ENCODE assay signal across 11 cellular contexts in the genomic region with DNA sequence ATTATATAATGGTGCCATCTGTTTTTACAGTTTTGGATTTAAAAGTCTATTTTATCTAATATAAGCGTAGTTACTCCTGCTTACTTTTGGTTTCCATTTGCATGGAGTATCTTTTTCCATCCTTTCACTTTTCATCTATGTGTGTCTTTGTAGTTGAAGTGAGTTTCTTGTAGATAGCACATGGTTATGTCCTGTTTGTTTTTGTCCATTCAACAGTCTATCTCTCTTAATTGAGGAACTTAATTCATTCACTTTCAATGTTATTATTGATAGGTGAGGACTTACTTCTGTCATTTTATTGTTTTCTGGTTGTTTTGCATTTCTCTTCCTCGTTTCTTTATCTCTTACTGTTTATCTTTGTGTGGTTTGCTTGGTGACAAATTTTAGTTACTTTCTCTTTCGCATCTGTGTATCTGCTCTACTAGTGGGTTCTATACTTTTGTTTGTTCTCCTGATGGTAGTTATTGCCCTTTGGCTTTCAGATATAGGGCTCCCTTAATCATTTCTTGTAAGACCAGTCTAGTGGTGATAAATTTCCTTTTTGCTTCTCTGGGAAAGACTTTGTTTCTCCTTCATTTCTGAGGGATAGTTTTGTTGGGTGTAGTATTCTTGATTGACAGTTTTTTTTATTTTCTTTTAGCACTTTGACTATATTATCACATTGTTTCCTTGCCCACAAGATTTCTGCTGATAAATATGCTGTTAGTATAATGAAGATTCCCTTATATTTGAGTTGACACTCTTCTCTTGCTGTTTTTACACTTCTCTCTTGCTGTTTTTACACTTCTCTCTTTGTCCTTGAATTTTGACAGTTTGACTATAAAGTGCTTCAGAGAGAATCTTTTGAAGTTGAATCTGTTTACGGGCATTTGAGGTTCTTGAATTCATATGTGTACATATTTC. TPM values are rescaled to one million over a fixed set of nuclear protein-coding genes. Genes with fewer than 3 reads are reported as not detected.
DNase-seq lines count a peak whose midpoint lies in the region; ATAC-seq and TF ChIP-seq lines count a peak whose summit lies in the region.
"Had no signal": no experiment of that assay in that cellular context is flagged by ENCODE, and none has a peak within 500 bp of the region (broad histone marks: within the 10 kb centered on the region; RNA-seq: fewer than 3 reads in every experiment).

No MANE protein-coding gene starts in this region.

- H3K9me3 ChIP-seq in tibial nerve: peaks cover 0 to 6% (median 0%) of the 10 kb centered on the region in 4 donors

- TF ChIP-seq POLR2A in tibial nerve (IDR thresholded peaks at IDR 0.05): no peak

- TF ChIP-seq CTCF in GM10248 (IDR thresholded peaks at IDR 0.05; ENCODE audit: control extremely low read depth, extremely low read depth, low read depth, missing control alignments) (no peak), tibial nerve (IDR thresholded peaks at IDR 0.05) (no peak)

- H3K36me3 Mint-ChIP-seq in activated T-helper 1 cell treated with anti-CD3 and anti-CD28 coated beads, Interleukin-12 subunit alpha, Interleukin-12 subunit beta, Interleukin-2, Interleukin-4 antibody, amounts not matched to agents 30 ng/mL and 10 ng/mL and 1 ng/mL, durations not matched to agents 14 hours and 24 hours and 36 hours (ENCODE audit: low read depth): peaks cover 4% of the 10 kb centered on the region
- H3K36me3 Mint-ChIP-seq: naive B cell had no signal

- DNase-seq in GM10248 (ENCODE audit: extremely low spot score) (peak; percentile 35), ureter (ENCODE audit: low spot score) (no peak), NCI-H146 (lab: John Stamatoyannopoulos, UW) (no peak), tibial nerve (ENCODE audit: low spot score in 2 of 2) (no peak), SHP77 treated with DMSO at 0.1 percent for 48 hours (lab: John Stamatoyannopoulos, UW) (no peak)
- no peak for DNase-seq in activated T-helper 1 cell treated with anti-CD3 and anti-CD28 coated beads, Interleukin-12 subunit alpha, Interleukin-12 subunit beta, Interleukin-2, Interleukin-4 antibody, amounts not matched to agents 30 ng/mL and 10 ng/mL and 1 ng/mL, durations not matched to agents 14 hours and 24 hours and 36 hours (ENCODE audit: low spot score)
- DNase-seq: foreskin melanocyte, naive B cell had no signal

- H3K27me3 ChIP-seq in tibial nerve: no peaks in the 10 kb centered on the region

- H3K27me3 Mint-ChIP-seq in activated T-helper 1 cell treated with anti-CD3 and anti-CD28 coated beads, Interleukin-12 subunit alpha, Interleukin-12 subunit beta, Interleukin-2, Interleukin-4 antibody, amounts not matched to agents 30 ng/mL and 10 ng/mL and 1 ng/mL, durations not matched to agents 14 hours and 24 hours and 36 hours (ENCODE audit: insufficient read depth): peaks cover 13% of the 10 kb centered on the region

- 78 to 84% methylated on average over 4 of the region's 4 CpGs for WGBS in tibial nerve, 2 donors

- peak; percentile 93 for ATAC-seq in GM19324 (IDR thresholded peaks at IDR 0.05; ENCODE audit: low FRiP score, unreplicated experiment)
- peak; percentile 77 for ATAC-seq in HG03039 (IDR thresholded peaks at IDR 0.05; ENCODE audit: unreplicated experiment)

- H3K4me3 ChIP-seq in tibial nerve: no peak overlapping the region

- peaks cover 24% of the 10 kb centered on the region for H3K9me3 Mint-ChIP-seq in activated T-helper 1 cell treated with anti-CD3 and anti-CD28 coated beads, Interleukin-12 subunit alpha, Interleukin-12 subunit beta, Interleukin-2, Interleukin-4 antibody, amounts not matched to agents 30 ng/mL and 10 ng/mL and 1 ng/mL, durations not matched to agents 14 hours and 24 hours and 36 hours

- no peak overlapping the region for H3K27ac ChIP-seq in tibial nerve

- H3K4me3 Mint-ChIP-seq in activated T-helper 1 cell treated with anti-CD3 and anti-CD28 coated beads, Interleukin-12 subunit alpha, Interleukin-12 subunit beta, Interleukin-2, Interleukin-4 antibody, amounts not matched to agents 30 ng/mL and 10 ng/mL and 1 ng/mL, durations not matched to agents 14 hours and 24 hours and 36 hours: peak overlapping the region; percentile 57
- H3K4me3 Mint-ChIP-seq: naive B cell had no signal

- POLR2A ChIA-PET in GM10248 (lab: Yijun Ruan, JAX): no interaction called here

- no peaks in the 10 kb centered on the region for H3K4me1 ChIP-seq in tibial nerve

- peaks cover 29% of the 10 kb centered on the region for H3K4me1 Mint-ChIP-seq in activated T-helper 1 cell treated with anti-CD3 and anti-CD28 coated beads, Interleukin-12 subunit alpha, Interleukin-12 subunit beta, Interleukin-2, Interleukin-4 antibody, amounts not matched to agents 30 ng/mL and 10 ng/mL and 1 ng/mL, durations not matched to agents 14 hours and 24 hours and 36 hours (ENCODE audit: low read depth)

- H3K27ac Mint-ChIP-seq in activated T-helper 1 cell treated with anti-CD3 and anti-CD28 coated beads, Interleukin-12 subunit alpha, Interleukin-12 subunit beta, Interleukin-2, Interleukin-4 antibody, amounts not matched to agents 30 ng/mL and 10 ng/mL and 1 ng/mL, durations not matched to agents 14 hours and 24 hours and 36 hours: peak overlapping the region; percentile 88
- H3K27ac Mint-ChIP-seq: naive B cell had no signal

- no peak for TF ChIP-seq EP300 in tibial nerve (IDR thresholded peaks at IDR 0.05)

- intact Hi-C loops in activated T-helper 1 cell treated with anti-CD3 and anti-CD28 coated beads, Interleukin-12 subunit alpha, Interleukin-12 subunit beta, Interleukin-2, Interleukin-4 antibody, amounts not matched to agents 30 ng/mL and 10 ng/mL and 1 ng/mL, durations not matched to agents 14 hours and 24 hours and 36 hours (cut with micrococcal nuclease): loop anchor here (5.0 kb wide), 2 partner anchors 46 to 206 kb away; a partner anchor contains a TSS

- CTCF ChIA-PET in GM10248 (lab: Yijun Ruan, JAX): interaction anchor here (9.5 kb wide), 1 partner anchor 189 kb away, joined by 340 read pairs; no protein-coding TSS in a partner anchor

- no peaks in the 10 kb centered on the region for H3K36me3 ChIP-seq in tibial nerve

RNA-seq across cellular contexts. Expression of a gene that starts 9.0 kb away (rescaled TPM):
- 0.70 TPM in 1 of 2 replicates, not detected in the other for total RNA-seq in activated T-helper 1 cell treated with anti-CD3 and anti-CD28 coated beads, Interleukin-12 subunit alpha, Interleukin-12 subunit beta, Interleukin-2, Interleukin-4 antibody, amounts not matched to agents 30 ng/mL and 10 ng/mL and 1 ng/mL, durations not matched to agents 14 hours and 24 hours and 36 hours
- total RNA-seq in ureter: 1.1 TPM
- total RNA-seq in tibial nerve: under 1 TPM; 0.22 to 0.60 (median 0.41) TPM

RNA-seq across cellular contexts. Expression of a gene that starts 35.5 kb away (rescaled TPM):
- 0.99 and 1.9 TPM in 2 replicates for total RNA-seq in activated T-helper 1 cell treated with anti-CD3 and anti-CD28 coated beads, Interleukin-12 subunit alpha, Interleukin-12 subunit beta, Interleukin-2, Interleukin-4 antibody, amounts not matched to agents 30 ng/mL and 10 ng/mL and 1 ng/mL, durations not matched to agents 14 hours and 24 hours and 36 hours
- total RNA-seq in ureter (11.6 TPM), tibial nerve (10 to 100 TPM; 17.2 to 40.2 (median 20.7) TPM)

RNA-seq across cellular contexts. Expression of a gene that starts 39.3 kb away (rescaled TPM):
- total RNA-seq in activated T-helper 1 cell treated with anti-CD3 and anti-CD28 coated beads, Interleukin-12 subunit alpha, Interleukin-12 subunit beta, Interleukin-2, Interleukin-4 antibody, amounts not matched to agents 30 ng/mL and 10 ng/mL and 1 ng/mL, durations not matched to agents 14 hours and 24 hours and 36 hours: not detected in 2 replicates
- not detected for total RNA-seq in ureter
- total RNA-seq in tibial nerve: not detected
- total RNA-seq: astrocyte had no signal

RNA-seq across cellular contexts. Expression of a gene that starts 48.7 kb away (rescaled TPM):
- 10.5 and 11.1 TPM in 2 replicates for total RNA-seq in activated T-helper 1 cell treated with anti-CD3 and anti-CD28 coated beads, Interleukin-12 subunit alpha, Interleukin-12 subunit beta, Interleukin-2, Interleukin-4 antibody, amounts not matched to agents 30 ng/mL and 10 ng/mL and 1 ng/mL, durations not matched to agents 14 hours and 24 hours and 36 hours
- total RNA-seq in ureter (16.9 TPM), tibial nerve (10 to 100 TPM in 3 of 4 donors, 1 to 10 TPM in 1; 9.9 to 17.7 (median 13.8) TPM)
